In genomic region chr12:93833946-93834345, GRCh38 we compare ENCODE assay signal across 28 cellular contexts.
"Had no signal": no experiment of that assay in that cellular context is flagged by ENCODE, and none has a peak within 500 bp of the region (broad histone marks: within the 10 kb centered on the region; RNA-seq: fewer than 3 reads in every experiment).

No MANE protein-coding gene starts in this region.

- H3K4me3 ChIP-seq: adrenal gland, body of pancreas, breast epithelium, SJCRH30, SK-N-MC had no signal

- H3K27ac ChIP-seq: adrenal gland, body of pancreas, breast epithelium, SJCRH30, SK-N-MC, WERI-Rb-1 had no signal

- H3K9me3 ChIP-seq: adrenal gland, body of pancreas, breast epithelium, SJCRH30 had no signal

- ATAC-seq: activated naive CD4-positive, alpha-beta T cell treated with anti-CD3 and anti-CD28 coated beads, Interleukin-2, amount 50 U/mL, for 72 hours; activated T-cell treated with anti-CD3 and anti-CD28 coated beads, Interleukin-2, amount 50 U/mL, for 4 hours; body of pancreas; Panc1 had no signal

- H3K27me3 ChIP-seq: adrenal gland, breast epithelium, SJCRH30 had no signal

- H3K4me1 ChIP-seq: body of pancreas, breast epithelium had no signal

- FAIRE-seq: astrocyte had no signal

- DNase-seq: activated CD4-positive, alpha-beta T cell treated with anti-CD3 and anti-CD28 coated beads, Interleukin-2, amount 10 ng/mL, durations not matched to agents 24 days and 14 days; activated CD4-positive, alpha-beta T cell treated with anti-CD3 and anti-CD28 coated beads, Interleukin-2, amount 50 U/mL, for 4 hours; activated CD8-positive, alpha-beta memory T cell treated with anti-CD3 and anti-CD28 coated beads, Interleukin-2, amount 50 U/mL, for 4 hours; activated gamma-delta T cell treated with Interleukin-2 at 50 U/mL for 16 hours; activated naive CD4-positive, alpha-beta T cell treated with anti-CD3 and anti-CD28 coated beads for 36 hours; activated T-cell treated with anti-CD3 and anti-CD28 coated beads for 4 hours; activated T-cell treated with anti-CD3 and anti-CD28 coated beads, Interleukin-2, amount 50 U/mL, for 4 hours; adrenal gland; body of pancreas; Karpas-422; NCI-H1105; NCI-H1417 treated with DMSO at 0.1 percent for 48 hours; NCI-H1694 treated with DMSO at 0.1 percent for 48 hours; NCI-H2029; NCI-H345; NCI-H524 treated with DMSO at 0.1 percent for 48 hours; NCI-H748 treated with DMSO at 0.1 percent for 48 hours; NK-92 treated with Interleukin-12 subunit alpha and Interleukin-12 subunit beta, amount 100 ng/mL, for 24 hours; SHP77; SJCRH30; T1000; WERI-Rb-1 had no signal

- H3K27ac Mint-ChIP-seq: activated CD4-positive, alpha-beta T cell treated with anti-CD3 and anti-CD28 coated beads, Interleukin-2, amount 10 ng/mL, durations not matched to agents 24 days and 14 days; activated naive CD4-positive, alpha-beta T cell treated with anti-CD3 and anti-CD28 coated beads for 36 hours; activated naive CD4-positive, alpha-beta T cell treated with anti-CD3 and anti-CD28 coated beads, Interleukin-2, amount 50 U/mL, for 72 hours; activated T-helper 1 cell treated with anti-CD3 and anti-CD28 coated beads, Interleukin-12 subunit alpha, Interleukin-12 subunit beta, Interleukin-2, Interleukin-4 antibody, amounts not matched to agents 30 ng/mL and 10 ng/mL and 1 ng/mL, durations not matched to agents 14 hours and 24 hours and 36 hours had no signal

- H3K4me3 Mint-ChIP-seq: activated CD4-positive, alpha-beta T cell treated with anti-CD3 and anti-CD28 coated beads, Interleukin-2, amount 10 ng/mL, durations not matched to agents 24 days and 14 days; activated naive CD4-positive, alpha-beta T cell treated with anti-CD3 and anti-CD28 coated beads for 36 hours; activated T-cell treated with anti-CD3 and anti-CD28 coated beads, Interleukin-2, amount 50 U/mL, for 4 hours; activated T-helper 1 cell treated with anti-CD3 and anti-CD28 coated beads, Interleukin-12 subunit alpha, Interleukin-12 subunit beta, Interleukin-2, Interleukin-4 antibody, amounts not matched to agents 30 ng/mL and 10 ng/mL and 1 ng/mL, durations not matched to agents 14 hours and 24 hours and 36 hours had no signal

- H3K36me3 ChIP-seq: adrenal gland, breast epithelium, SJCRH30, WERI-Rb-1 had no signal

- H3K36me3 Mint-ChIP-seq: activated naive CD4-positive, alpha-beta T cell treated with anti-CD3 and anti-CD28 coated beads, Interleukin-2, amount 50 U/mL, for 72 hours had no signal

- H3K27me3 Mint-ChIP-seq: activated CD4-positive, alpha-beta T cell treated with anti-CD3 and anti-CD28 coated beads, Interleukin-2, amount 10 ng/mL, durations not matched to agents 24 days and 14 days had no signal

- H3K9me3 Mint-ChIP-seq: activated naive CD4-positive, alpha-beta T cell treated with anti-CD3 and anti-CD28 coated beads for 36 hours; activated naive CD4-positive, alpha-beta T cell treated with anti-CD3 and anti-CD28 coated beads, Interleukin-2, amount 50 U/mL, for 72 hours; activated T-cell treated with anti-CD3 and anti-CD28 coated beads, Interleukin-2, amount 50 U/mL, for 4 hours; activated T-helper 1 cell treated with anti-CD3 and anti-CD28 coated beads, Interleukin-12 subunit alpha, Interleukin-12 subunit beta, Interleukin-2, Interleukin-4 antibody, amounts not matched to agents 30 ng/mL and 10 ng/mL and 1 ng/mL, durations not matched to agents 14 hours and 24 hours and 36 hours had no signal
